In the genomic region with DNA sequence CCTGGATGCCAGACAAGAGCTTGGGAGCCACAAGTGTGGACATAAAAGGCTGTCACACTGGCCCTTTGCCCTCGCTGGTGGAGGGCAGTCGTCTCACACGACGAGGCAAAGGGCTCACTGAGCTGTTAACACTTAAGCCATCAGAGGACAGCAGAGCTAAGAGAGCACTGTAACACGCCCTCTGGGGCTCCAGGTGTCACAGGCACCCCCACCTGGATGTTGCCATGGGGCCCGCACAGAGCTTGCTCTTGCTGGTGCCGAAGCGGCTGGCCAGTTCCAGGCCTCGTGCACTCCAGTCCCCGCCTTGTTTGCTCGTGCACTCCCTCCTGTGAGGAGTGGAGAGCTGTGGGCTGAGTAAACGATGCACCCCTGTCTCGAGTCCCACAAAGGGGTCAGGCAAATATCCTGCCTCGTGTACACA, we compare ENCODE assay signal across 15 cellular contexts. TPM values are rescaled to one million over a fixed set of nuclear protein-coding genes. Genes with fewer than 3 reads are reported as not detected.
DNase-seq lines count a peak whose midpoint lies in the region; TF ChIP-seq lines count a peak whose summit lies in the region.
"Had no signal": no experiment of that assay in that cellular context is flagged by ENCODE, and none has a peak within 500 bp of the region (broad histone marks: within the 10 kb centered on the region; RNA-seq: fewer than 3 reads in every experiment).

No MANE protein-coding gene starts in this region.

- H3K27me3 ChIP-seq in stomach, result peaks cover 0 to 14% (median 0%) of the 10 kb centered on the region in 3 donors
- H3K27me3 ChIP-seq: brain microvascular endothelial cell had no signal

- TF ChIP-seq CTCF in stomach (IDR thresholded peaks at IDR 0.05) (no peak), lower leg skin (IDR thresholded peaks at IDR 0.05) (no peak)

- H3K36me3 ChIP-seq in stomach, result no peaks in the 10 kb centered on the region
- H3K36me3 ChIP-seq: brain microvascular endothelial cell had no signal

- DNase-seq in HuH-7 (ENCODE audit: low spot score) (peak; percentile 62), NCI-H2196 treated with DMSO at 0.1 percent for 48 hours (lab: John Stamatoyannopoulos, UW; ENCODE audit: unreplicated experiment) (peak; percentile 66), ecto neural progenitor cell (ENCODE audit: low spot score) (peak; percentile 49), stomach (peak; percentile 34), lower leg skin (ENCODE audit: low spot score in 2 of 2) (no peak), T-helper 9 cell (no peak), NK-92 (lab: John Stamatoyannopoulos, UW; ENCODE audit: unreplicated experiment) (no peak)
- DNase-seq: activated T-cell treated with anti-CD3 and anti-CD28 coated beads, Interleukin-2, amount 50 U/mL, for 72 hours; brain microvascular endothelial cell; MM.1S; stimulated activated CD4-positive, alpha-beta T cell treated with anti-CD3 and anti-CD28 coated beads, Interleukin-15, amount 100 ng/mL, for 24 hours had no signal

- TF ChIP-seq POLR2A in stomach (IDR thresholded peaks at IDR 0.05) (no peak), lower leg skin (IDR thresholded peaks at IDR 0.05) (no peak)

- TF ChIP-seq EP300 in stomach (IDR thresholded peaks at IDR 0.05), result no peak

- intact Hi-C loops in stomach (cut with DNase I; ENCODE audit: low total_unique reads), result no loop called here
- intact Hi-C loops in lower leg skin (cut with DNase I; ENCODE audit: low total_unique reads), result no loop called here

- H3K27ac ChIP-seq in stomach, result no peak overlapping the region
- H3K27ac ChIP-seq: brain microvascular endothelial cell, epithelial cell of prostate, RWPE1 had no signal

- WGBS in stomach, 5 donors, result 23 to 59% (median 38%) methylated on average over 14 of the region's 14 CpGs
- 57 to 68% methylated on average over 14 of the region's 14 CpGs for WGBS in lower leg skin, 2 donors

- peaks cover 5 to 15% (median 7%) of the 10 kb centered on the region in 4 donors for H3K4me1 ChIP-seq in stomach

- H3K4me3 ChIP-seq in stomach (no peak overlapping the region), lower leg skin (ENCODE audit: low read depth, poor library complexity, severe bottlenecking) (no peak overlapping the region)

- no peaks in the 10 kb centered on the region for H3K9me3 ChIP-seq in stomach

RNA-seq across cellular contexts. Expression of a gene that starts 37.4 kb away (rescaled TPM):
- total RNA-seq in stomach (under 1 TPM in 1 of 5 donors, not detected in 4; 0.18 TPM), lower leg skin (under 1 TPM in 1 of 4 donors, not detected in 3; 0.10 TPM)
- polyA plus RNA-seq in stomach, result under 1 TPM in 2 of 3 donors, not detected in 1; 0.08 to 0.31 TPM
- total RNA-seq: activated T-cell treated with anti-CD3 and anti-CD28 coated beads, Interleukin-2, amount 50 U/mL, for 72 hours; Daoy; neural crest cell had no signal

Comparison
In these comparisons a context has a peak if more than half of its experiments do, and no peak if none do; other contexts are left out.
1. DNase-seq: peak in HuH-7 (single experiment), NCI-H2196 treated with DMSO at 0.1 percent for 48 hours (single experiment), ecto neural progenitor cell (single experiment) and stomach (single experiment); none in lower leg skin (0 of 2), T-helper 9 cell (single experiment) and NK-92 (single experiment).